In the genomic region with DNA sequence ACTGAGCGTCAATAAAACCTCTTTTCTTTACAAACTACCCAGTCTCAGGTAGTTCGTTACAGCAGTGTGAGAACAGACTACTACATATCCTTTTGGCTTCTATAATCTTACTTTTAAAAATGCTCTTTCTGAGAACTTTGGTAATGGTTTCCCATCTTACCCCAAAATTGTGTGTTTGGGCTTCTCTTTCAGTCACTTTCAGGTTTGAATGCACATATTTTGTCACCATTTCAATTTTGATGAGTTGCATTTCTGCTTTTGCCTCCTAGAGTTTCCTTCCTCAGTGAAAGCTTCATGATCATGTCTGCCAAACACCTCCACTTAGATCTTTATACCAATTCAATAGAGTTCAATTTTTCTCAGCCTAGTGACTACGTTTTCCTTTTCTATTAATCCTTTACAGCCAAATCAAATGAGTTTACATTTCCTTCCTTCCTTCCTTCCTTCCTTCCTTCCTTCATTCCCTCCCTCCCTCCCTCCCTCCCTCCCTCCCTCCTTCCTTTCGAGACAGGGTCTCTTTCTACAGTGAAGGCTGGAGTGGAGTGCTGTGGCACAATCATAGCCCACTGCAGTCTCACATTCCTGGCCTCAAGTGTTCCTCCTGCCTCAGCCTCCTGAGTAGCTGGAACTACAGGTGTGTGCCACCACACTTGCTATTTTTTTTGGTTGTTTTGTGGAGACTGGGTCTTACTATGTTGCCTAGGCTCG, we compare ENCODE assay signal across 19 cellular contexts.
DNase-seq lines count a peak whose midpoint lies in the region; ATAC-seq and TF ChIP-seq lines count a peak whose summit lies in the region.
"Had no signal": no experiment of that assay in that cellular context is flagged by ENCODE, and none has a peak within 500 bp of the region (broad histone marks: within the 10 kb centered on the region; RNA-seq: fewer than 3 reads in every experiment).

No MANE protein-coding gene starts in this region.

- H3K4me1 Mint-ChIP-seq in IgD-negative memory B cell (peaks cover 28 to 33% (median 30%) of the 10 kb centered on the region in 3 donors), endothelial cell (ENCODE audit: unreplicated experiment) (no peaks in the 10 kb centered on the region)
- H3K4me1 Mint-ChIP-seq: mesothelial cell of epicardium had no signal

- DNase-seq in NOMO-1 treated with DMSO at 0.1 percent for 48 hours (lab: John Stamatoyannopoulos, UW; ENCODE audit: unreplicated experiment) (peak; percentile 39), NOMO-1 treated with dmso at 0.1 percent for 144 hours (lab: John Stamatoyannopoulos, UW; ENCODE audit: unreplicated experiment) (no peak), endothelial cell (ENCODE audit: low spot score) (no peak), NCI-H446 treated with DMSO at 0.1 percent for 48 hours (lab: John Stamatoyannopoulos, UW) (no peak), OCI-M1 (lab: John Stamatoyannopoulos, UW) (no peak)
- DNase-seq: 8988T, body of pancreas, cortex of kidney, foreskin keratinocyte, GM23248, NCI-H1436 treated with DMSO at 0.1 percent for 48 hours, NCI-H2171 treated with DMSO at 0.1 percent for 48 hours, stomach, upper lobe of right lung had no signal

- peaks cover 2% of the 10 kb centered on the region for H3K36me3 Mint-ChIP-seq in IgD-negative memory B cell
- peaks cover 21% of the 10 kb centered on the region for H3K36me3 Mint-ChIP-seq in endothelial cell (ENCODE audit: low read depth, unreplicated experiment)

- no peak for TF ChIP-seq CTCF in endothelial cell (IDR thresholded peaks at IDR 0.05; ENCODE audit: unreplicated experiment)

- peaks cover 0 to 3% (median 1%) of the 10 kb centered on the region in 3 donors for H3K9me3 Mint-ChIP-seq in IgD-negative memory B cell
- no peaks in the 10 kb centered on the region for H3K9me3 Mint-ChIP-seq in endothelial cell (ENCODE audit: unreplicated experiment)

- ATAC-seq in GM18868 (IDR thresholded peaks at IDR 0.05; ENCODE audit: unreplicated experiment): peak; percentile 35
- ATAC-seq in GM21447 (IDR thresholded peaks at IDR 0.05; ENCODE audit: unreplicated experiment): no peak
- ATAC-seq: activated naive CD4-positive, alpha-beta T cell treated with anti-CD3 and anti-CD28 coated beads, Interleukin-2, amount 50 U/mL, for 72 hours; body of pancreas; foreskin keratinocyte; upper lobe of right lung had no signal

- peak overlapping the region in 2 of 4 donors; percentile 51 to 74 for H3K4me3 Mint-ChIP-seq in IgD-negative memory B cell
- no peak overlapping the region for H3K4me3 Mint-ChIP-seq in endothelial cell (ENCODE audit: unreplicated experiment)
- H3K4me3 Mint-ChIP-seq: mesothelial cell of epicardium had no signal

- H3K27ac Mint-ChIP-seq in IgD-negative memory B cell: peak overlapping the region in 2 of 3 donors; percentile 7 to 27
- peak overlapping the region; percentile 55 for H3K27ac Mint-ChIP-seq in endothelial cell (ENCODE audit: unreplicated experiment)
- H3K27ac Mint-ChIP-seq: mesothelial cell of epicardium had no signal

- H3K27me3 Mint-ChIP-seq in IgD-negative memory B cell (peaks cover 3% of the 10 kb centered on the region), endothelial cell (ENCODE audit: unreplicated experiment) (peaks cover 1% of the 10 kb centered on the region)
